Comparison of ENCODE assay signal across 17 cellular contexts in genomic region chr6:33280539-33280938, GRCh38. TPM values are rescaled to one million over a fixed set of nuclear protein-coding genes. Genes with fewer than 3 reads are reported as not detected.
DNase-seq lines count a peak whose midpoint lies in the region; ATAC-seq and TF ChIP-seq lines count a peak whose summit lies in the region.
"Had no signal": no experiment of that assay in that cellular context is flagged by ENCODE, and none has a peak within 500 bp of the region (broad histone marks: within the 10 kb centered on the region; RNA-seq: fewer than 3 reads in every experiment).

No MANE protein-coding gene starts in this region.

- no peaks in the 10 kb centered on the region for H3K9me2 ChIP-seq in DOHH2 (replicated peaks; ENCODE audit: control insufficient read depth, low read length)
- no peaks in the 10 kb centered on the region for H3K9me2 ChIP-seq in Karpas-422 (replicated peaks; ENCODE audit: insufficient read depth, low read length)

- TF ChIP-seq EP300 in esophagus muscularis mucosa (IDR thresholded peaks at IDR 0.05): no peak

- POLR2A ChIA-PET in naive thymus-derived CD4-positive, alpha-beta T cell (lab: Charles Lee): interaction anchor here (0.7 to 7.7 kb wide), 3 partner anchors 9 to 16 kb away, joined by 3 to 123 read pairs (median 22); partner anchors contain the start of genes PFDN6, RPS18, VPS52 and WDR46

- intact Hi-C loops in activated T-helper 2 cell treated with anti-CD3 and anti-CD28 coated beads, Interferon-gamma antibody, Interleukin-2, Interleukin-4, amounts not matched to agents 10 μg/mL and 5 μg/mL and 100 μg/mL, durations not matched to agents 14 hours and 24 hours and 36 hours (cut with micrococcal nuclease): no loop called here
- intact Hi-C loops in naive thymus-derived CD4-positive, alpha-beta T cell (cut with micrococcal nuclease): no loop called here
- intact Hi-C loops in esophagus muscularis mucosa (cut with DNase I): no loop called here

- 79% methylated on average over 6 of the region's 6 CpGs for WGBS in esophagus muscularis mucosa

- peaks cover 19% of the 10 kb centered on the region for H3K4me1 Mint-ChIP-seq in activated T-helper 2 cell treated with anti-CD3 and anti-CD28 coated beads, Interferon-gamma antibody, Interleukin-2, Interleukin-4, amounts not matched to agents 10 μg/mL and 5 μg/mL and 100 μg/mL, durations not matched to agents 14 hours and 24 hours and 36 hours (ENCODE audit: low read depth)
- H3K4me1 Mint-ChIP-seq in naive thymus-derived CD4-positive, alpha-beta T cell: peaks cover 12 to 50% (median 36%) of the 10 kb centered on the region in 7 donors

- no peak for DNase-seq in activated T-helper 2 cell treated with anti-CD3 and anti-CD28 coated beads, Interferon-gamma antibody, Interleukin-2, Interleukin-4, amounts not matched to agents 10 μg/mL and 5 μg/mL and 100 μg/mL, durations not matched to agents 14 hours and 24 hours and 36 hours (ENCODE audit: low spot score)
- no peak for DNase-seq in naive thymus-derived CD4-positive, alpha-beta T cell
- DNase-seq in SKM-1 treated with dmso at 0.1 percent for 144 hours (lab: John Stamatoyannopoulos, UW; ENCODE audit: unreplicated experiment) (no peak), NCI-H748 treated with DMSO at 0.1 percent for 48 hours (lab: John Stamatoyannopoulos, UW) (no peak), esophagus muscularis mucosa (ENCODE audit: extremely low spot score) (no peak), Karpas-422 (no peak)
- DNase-seq: activated CD4-positive, alpha-beta T cell treated with anti-CD3 and anti-CD28 coated beads, Interleukin-2, amount 10 ng/mL, durations not matched to agents 24 days and 14 days; activated T-cell treated with anti-CD3 and anti-CD28 coated beads, Interleukin-2, amount 50 U/mL, for 48 hours; lower lobe of right lung; NCI-H524 treated with DMSO at 0.1 percent for 48 hours; T-helper 9 cell had no signal

- H3K4me1 ChIP-seq in BLaER1: peaks cover 46% of the 10 kb centered on the region
- peaks cover 47% of the 10 kb centered on the region for H3K4me1 ChIP-seq in DOHH2 (ENCODE audit: control insufficient read depth, low read length)
- H3K4me1 ChIP-seq in naive thymus-derived CD4-positive, alpha-beta T cell (ENCODE audit: control insufficient read depth in 2 of 2, insufficient read depth in 2 of 2, low read length in 2 of 2): peaks cover 15 to 22% of the 10 kb centered on the region in 2 donors
- H3K4me1 ChIP-seq in esophagus muscularis mucosa: peaks cover 24 to 38% (median 34%) of the 10 kb centered on the region in 4 donors
- peaks cover 38% of the 10 kb centered on the region for H3K4me1 ChIP-seq in Karpas-422 (ENCODE audit: low read length)
- H3K4me1 ChIP-seq: BE2C had no signal

- peak overlapping the region; percentile 33 for H3K27ac Mint-ChIP-seq in activated T-helper 2 cell treated with anti-CD3 and anti-CD28 coated beads, Interferon-gamma antibody, Interleukin-2, Interleukin-4, amounts not matched to agents 10 μg/mL and 5 μg/mL and 100 μg/mL, durations not matched to agents 14 hours and 24 hours and 36 hours
- H3K27ac Mint-ChIP-seq in naive thymus-derived CD4-positive, alpha-beta T cell: peak overlapping the region in 5 of 9 donors; percentile 25 to 67 (median 40)
- H3K27ac Mint-ChIP-seq: activated CD4-positive, alpha-beta T cell treated with anti-CD3 and anti-CD28 coated beads, Interleukin-2, amount 10 ng/mL, durations not matched to agents 24 days and 14 days had no signal

- H3K4me3 Mint-ChIP-seq in activated T-helper 2 cell treated with anti-CD3 and anti-CD28 coated beads, Interferon-gamma antibody, Interleukin-2, Interleukin-4, amounts not matched to agents 10 μg/mL and 5 μg/mL and 100 μg/mL, durations not matched to agents 14 hours and 24 hours and 36 hours (ENCODE audit: low read depth): no peak overlapping the region
- H3K4me3 Mint-ChIP-seq in naive thymus-derived CD4-positive, alpha-beta T cell: peak overlapping the region in 2 of 10 donors; percentile 35 to 52
- H3K4me3 Mint-ChIP-seq: activated CD4-positive, alpha-beta T cell treated with anti-CD3 and anti-CD28 coated beads, Interleukin-2, amount 10 ng/mL, durations not matched to agents 24 days and 14 days; nephron progenitor cell had no signal

- H3K36me3 Mint-ChIP-seq in activated T-helper 2 cell treated with anti-CD3 and anti-CD28 coated beads, Interferon-gamma antibody, Interleukin-2, Interleukin-4, amounts not matched to agents 10 μg/mL and 5 μg/mL and 100 μg/mL, durations not matched to agents 14 hours and 24 hours and 36 hours (ENCODE audit: low read depth): peaks cover 56% of the 10 kb centered on the region
- H3K36me3 Mint-ChIP-seq in naive thymus-derived CD4-positive, alpha-beta T cell: peaks cover 0 to 12% (median 0%) of the 10 kb centered on the region in 5 donors

- H3K4me2 ChIP-seq in BLaER1 (peak overlapping the region; percentile 99; the same call in 1 of the 2 replicates), DOHH2 (ENCODE audit: low read length) (no peak overlapping the region), Karpas-422 (ENCODE audit: low read depth, low read length, poor library complexity, severe bottlenecking) (no peak overlapping the region)

- TF ChIP-seq CTCF in DOHH2 (IDR thresholded peaks at IDR 0.05; ENCODE audit: low read depth, low read length, poor library complexity, severe bottlenecking) (no peak), esophagus muscularis mucosa (IDR thresholded peaks at IDR 0.05) (no peak)

- peaks cover 42% of the 10 kb centered on the region for H3F3A ChIP-seq in DOHH2 (ENCODE audit: control insufficient read depth, insufficient read depth)

- H3K9me3 ChIP-seq in BLaER1 (no peaks in the 10 kb centered on the region), DOHH2 (ENCODE audit: control insufficient read depth, insufficient read depth, low read length) (no peaks in the 10 kb centered on the region), esophagus muscularis mucosa (no peaks in the 10 kb centered on the region), Karpas-422 (ENCODE audit: low read length) (no peaks in the 10 kb centered on the region)
- no peaks in the 10 kb centered on the region for H3K9me3 ChIP-seq in naive thymus-derived CD4-positive, alpha-beta T cell (ENCODE audit: control insufficient read depth in 2 of 3, low read length in 3 of 3)
- H3K9me3 ChIP-seq: BE2C, lower lobe of right lung, suprapubic skin had no signal

- 0 out of 2 replicates have a peak overlapping the region, but pooled peaks have one; percentile 9 for H3K27ac ChIP-seq in BLaER1
- peak overlapping the region; percentile 37; the same call in 1 of the 2 replicates for H3K27ac ChIP-seq in DOHH2 (ENCODE audit: low read depth, low read length)
- peak overlapping the region; percentile 32 for H3K27ac ChIP-seq in naive thymus-derived CD4-positive, alpha-beta T cell (ENCODE audit: low read depth, low read length)
- H3K27ac ChIP-seq in esophagus muscularis mucosa (replicated peaks in 1 of 4): no peak overlapping the region
- no peak overlapping the region for H3K27ac ChIP-seq in Karpas-422 (ENCODE audit: low read length)
- H3K27ac ChIP-seq: coronary artery, lower lobe of right lung, suprapubic skin had no signal

- H3K4me3 ChIP-seq in BLaER1 (no peak overlapping the region), DOHH2 (ENCODE audit: low read length) (no peak overlapping the region), esophagus muscularis mucosa (no peak overlapping the region), Karpas-422 (ENCODE audit: low read length) (no peak overlapping the region)
- H3K4me3 ChIP-seq in naive thymus-derived CD4-positive, alpha-beta T cell (ENCODE audit: low read length): no peak overlapping the region
- H3K4me3 ChIP-seq: coronary artery, lower lobe of right lung, suprapubic skin had no signal

- H3K9ac ChIP-seq in BLaER1: peak overlapping the region; percentile 13; the same call in 1 of the 2 replicates
- H3K9ac ChIP-seq in Karpas-422 (ENCODE audit: low read length): no peak overlapping the region

- CTCF ChIA-PET in naive thymus-derived CD4-positive, alpha-beta T cell (lab: Charles Lee): interaction anchor here (1.4 kb wide), 1 partner anchor 9 kb away, joined by 4 read pairs; the partner anchor contains the start of genes RPS18 and VPS52

- H3K27me3 Mint-ChIP-seq in activated T-helper 2 cell treated with anti-CD3 and anti-CD28 coated beads, Interferon-gamma antibody, Interleukin-2, Interleukin-4, amounts not matched to agents 10 μg/mL and 5 μg/mL and 100 μg/mL, durations not matched to agents 14 hours and 24 hours and 36 hours (ENCODE audit: low read depth): no peaks in the 10 kb centered on the region
- H3K27me3 Mint-ChIP-seq in naive thymus-derived CD4-positive, alpha-beta T cell: no peaks in the 10 kb centered on the region
- H3K27me3 Mint-ChIP-seq: activated CD4-positive, alpha-beta T cell treated with anti-CD3 and anti-CD28 coated beads, Interleukin-2, amount 10 ng/mL, durations not matched to agents 24 days and 14 days had no signal

- peaks cover 4% of the 10 kb centered on the region for H3K79me2 ChIP-seq in DOHH2 (ENCODE audit: control insufficient read depth, low read length)
- 0 out of 2 replicates have a peak, but pooled peaks cover 4% of the 10 kb centered on the region for H3K79me2 ChIP-seq in Karpas-422 (ENCODE audit: low read length)

- no peak for TF ChIP-seq POLR2A in esophagus muscularis mucosa (IDR thresholded peaks at IDR 0.05; ENCODE audit: low read depth)

- H3K36me3 ChIP-seq in BLaER1 (peaks cover 88% of the 10 kb centered on the region), DOHH2 (ENCODE audit: control insufficient read depth, low read length) (peaks cover 88% of the 10 kb centered on the region), esophagus muscularis mucosa (peaks cover 21 to 85% (median 75%) of the 10 kb centered on the region in 4 donors), Karpas-422 (ENCODE audit: insufficient read depth, low read length) (peaks cover 16% of the 10 kb centered on the region)
- H3K36me3 ChIP-seq in naive thymus-derived CD4-positive, alpha-beta T cell (ENCODE audit: control insufficient read depth in 2 of 3, insufficient read depth in 3 of 3, low read length in 3 of 3): peaks cover 0 to 76% (median 5%) of the 10 kb centered on the region in 3 experiments

- H4K20me1 ChIP-seq in BLaER1: peaks cover 66% of the 10 kb centered on the region
- H4K20me1 ChIP-seq in DOHH2 (ENCODE audit: control insufficient read depth, insufficient read depth, low read depth, low read length): no peaks in the 10 kb centered on the region; the same call in 1 of the 2 replicates
- H4K20me1 ChIP-seq in Karpas-422 (ENCODE audit: insufficient read depth, low read depth, low read length): peaks cover 5% of the 10 kb centered on the region; the same call in 1 of the 2 replicates

- no peak overlapping the region for H2AFZ ChIP-seq in Karpas-422 (ENCODE audit: low read length)

- no peaks in the 10 kb centered on the region for H3K9me3 Mint-ChIP-seq in activated T-helper 2 cell treated with anti-CD3 and anti-CD28 coated beads, Interferon-gamma antibody, Interleukin-2, Interleukin-4, amounts not matched to agents 10 μg/mL and 5 μg/mL and 100 μg/mL, durations not matched to agents 14 hours and 24 hours and 36 hours
- H3K9me3 Mint-ChIP-seq in naive thymus-derived CD4-positive, alpha-beta T cell: no peaks in the 10 kb centered on the region
- H3K9me3 Mint-ChIP-seq: activated CD4-positive, alpha-beta T cell treated with anti-CD3 and anti-CD28 coated beads, Interleukin-2, amount 10 ng/mL, durations not matched to agents 24 days and 14 days; nephron progenitor cell had no signal

- ATAC-seq in naive thymus-derived CD4-positive, alpha-beta T cell: no peak
- ATAC-seq: lower lobe of right lung had no signal

- no peaks in the 10 kb centered on the region for H3K27me3 ChIP-seq in BLaER1
- no peaks in the 10 kb centered on the region for H3K27me3 ChIP-seq in DOHH2 (ENCODE audit: control insufficient read depth, low read length)
- no peaks in the 10 kb centered on the region for H3K27me3 ChIP-seq in naive thymus-derived CD4-positive, alpha-beta T cell (ENCODE audit: control insufficient read depth in 2 of 2, insufficient read depth in 2 of 2, low read length in 2 of 2)
- no peaks in the 10 kb centered on the region for H3K27me3 ChIP-seq in esophagus muscularis mucosa
- no peaks in the 10 kb centered on the region for H3K27me3 ChIP-seq in Karpas-422 (ENCODE audit: low read length)
- H3K27me3 ChIP-seq: BE2C, suprapubic skin had no signal

RNA-seq across cellular contexts. Expression of gene B3GALT4, which starts 3.6 kb away (rescaled TPM):
- 5.1 and 6.5 TPM in 2 replicates for total RNA-seq in activated T-helper 2 cell treated with anti-CD3 and anti-CD28 coated beads, Interferon-gamma antibody, Interleukin-2, Interleukin-4, amounts not matched to agents 10 μg/mL and 5 μg/mL and 100 μg/mL, durations not matched to agents 14 hours and 24 hours and 36 hours
- total RNA-seq in naive thymus-derived CD4-positive, alpha-beta T cell: 10 to 100 TPM; 12.9 to 48.0 (median 18.2) TPM
- 10 to 100 TPM; 18.9 to 27.3 TPM for polyA plus RNA-seq in naive thymus-derived CD4-positive, alpha-beta T cell
- total RNA-seq in esophagus muscularis mucosa: 10 to 100 TPM; 13.1 to 26.8 (median 24.2) TPM
- total RNA-seq in Karpas-422 (2014; rRNA removed; shearing (Covaris generic); ENCODE audit: low replicate concordance): 3.4 and 16.2 TPM in 2 replicates

RNA-seq across cellular contexts. Expression of gene WDR46, which starts 8.5 kb away (rescaled TPM):
- total RNA-seq in activated T-helper 2 cell treated with anti-CD3 and anti-CD28 coated beads, Interferon-gamma antibody, Interleukin-2, Interleukin-4, amounts not matched to agents 10 μg/mL and 5 μg/mL and 100 μg/mL, durations not matched to agents 14 hours and 24 hours and 36 hours: 87.3 and 98.3 TPM in 2 replicates
- total RNA-seq in naive thymus-derived CD4-positive, alpha-beta T cell: 10 to 100 TPM; 25.3 to 62.7 (median 52.7) TPM
- 10 to 100 TPM; 55.2 to 82.9 TPM for polyA plus RNA-seq in naive thymus-derived CD4-positive, alpha-beta T cell
- total RNA-seq in esophagus muscularis mucosa: 10 to 100 TPM; 30.5 to 42.6 (median 35.7) TPM
- total RNA-seq in Karpas-422 (2014; rRNA removed; shearing (Covaris generic); ENCODE audit: low replicate concordance): 59.6 and 91.1 TPM in 2 replicates

RNA-seq across cellular contexts. Expression of gene RPS18, which starts 8.7 kb away (rescaled TPM):
- total RNA-seq in activated T-helper 2 cell treated with anti-CD3 and anti-CD28 coated beads, Interferon-gamma antibody, Interleukin-2, Interleukin-4, amounts not matched to agents 10 μg/mL and 5 μg/mL and 100 μg/mL, durations not matched to agents 14 hours and 24 hours and 36 hours: 3,099 and 3,143 TPM in 2 replicates
- 1,000 to 10,000 TPM; 2,454 to 4,896 (median 3,431) TPM for total RNA-seq in naive thymus-derived CD4-positive, alpha-beta T cell
- polyA plus RNA-seq in naive thymus-derived CD4-positive, alpha-beta T cell: over 10,000 TPM in 1 of 2 donors, 1,000 to 10,000 TPM in 1; 8,513 to 10,735 TPM
- total RNA-seq in esophagus muscularis mucosa: 1,000 to 10,000 TPM; 1,642 to 3,082 (median 2,562) TPM
- 7,996 and 13,063 TPM in 2 replicates for total RNA-seq in Karpas-422 (2014; rRNA removed; shearing (Covaris generic); ENCODE audit: low replicate concordance)

RNA-seq across cellular contexts. Expression of gene PFDN6, which starts 8.9 kb away (rescaled TPM):
- total RNA-seq in activated T-helper 2 cell treated with anti-CD3 and anti-CD28 coated beads, Interferon-gamma antibody, Interleukin-2, Interleukin-4, amounts not matched to agents 10 μg/mL and 5 μg/mL and 100 μg/mL, durations not matched to agents 14 hours and 24 hours and 36 hours: 104 and 117 TPM in 2 replicates
- total RNA-seq in naive thymus-derived CD4-positive, alpha-beta T cell: 10 to 100 TPM; 14.6 to 73.2 (median 35.5) TPM
- 10 to 100 TPM; 26.5 to 36.3 TPM for polyA plus RNA-seq in naive thymus-derived CD4-positive, alpha-beta T cell
- total RNA-seq in esophagus muscularis mucosa: 10 to 100 TPM; 29.1 to 54.2 (median 43.7) TPM
- 66.7 and 126 TPM in 2 replicates for total RNA-seq in Karpas-422 (2014; rRNA removed; shearing (Covaris generic); ENCODE audit: low replicate concordance)

RNA-seq across cellular contexts. Expression of gene VPS52, which starts 8.9 kb away (rescaled TPM):
- total RNA-seq in activated T-helper 2 cell treated with anti-CD3 and anti-CD28 coated beads, Interferon-gamma antibody, Interleukin-2, Interleukin-4, amounts not matched to agents 10 μg/mL and 5 μg/mL and 100 μg/mL, durations not matched to agents 14 hours and 24 hours and 36 hours: 53.4 and 56.7 TPM in 2 replicates
- 100 to 1,000 TPM in 2 of 5 experiments, 10 to 100 TPM in 3; 74.3 to 110 (median 90.5) TPM for total RNA-seq in naive thymus-derived CD4-positive, alpha-beta T cell
- polyA plus RNA-seq in naive thymus-derived CD4-positive, alpha-beta T cell: 10 to 100 TPM; 15.5 to 26.8 TPM
- total RNA-seq in esophagus muscularis mucosa: 10 to 100 TPM; 22.5 to 34.9 (median 31.8) TPM
- 21.6 and 76.5 TPM in 2 replicates for total RNA-seq in Karpas-422 (2014; rRNA removed; shearing (Covaris generic); ENCODE audit: low replicate concordance)

Comparison
In these comparisons a context has a peak if more than half of its experiments do, and no peak if none do; other contexts are left out.
1. H3K27ac ChIP-seq: peak in BLaER1 (single experiment), DOHH2 (single experiment) and naive thymus-derived CD4-positive, alpha-beta T cell (single experiment); none in esophagus muscularis mucosa (0 of 4) and Karpas-422 (single experiment).